In the genomic region with DNA sequence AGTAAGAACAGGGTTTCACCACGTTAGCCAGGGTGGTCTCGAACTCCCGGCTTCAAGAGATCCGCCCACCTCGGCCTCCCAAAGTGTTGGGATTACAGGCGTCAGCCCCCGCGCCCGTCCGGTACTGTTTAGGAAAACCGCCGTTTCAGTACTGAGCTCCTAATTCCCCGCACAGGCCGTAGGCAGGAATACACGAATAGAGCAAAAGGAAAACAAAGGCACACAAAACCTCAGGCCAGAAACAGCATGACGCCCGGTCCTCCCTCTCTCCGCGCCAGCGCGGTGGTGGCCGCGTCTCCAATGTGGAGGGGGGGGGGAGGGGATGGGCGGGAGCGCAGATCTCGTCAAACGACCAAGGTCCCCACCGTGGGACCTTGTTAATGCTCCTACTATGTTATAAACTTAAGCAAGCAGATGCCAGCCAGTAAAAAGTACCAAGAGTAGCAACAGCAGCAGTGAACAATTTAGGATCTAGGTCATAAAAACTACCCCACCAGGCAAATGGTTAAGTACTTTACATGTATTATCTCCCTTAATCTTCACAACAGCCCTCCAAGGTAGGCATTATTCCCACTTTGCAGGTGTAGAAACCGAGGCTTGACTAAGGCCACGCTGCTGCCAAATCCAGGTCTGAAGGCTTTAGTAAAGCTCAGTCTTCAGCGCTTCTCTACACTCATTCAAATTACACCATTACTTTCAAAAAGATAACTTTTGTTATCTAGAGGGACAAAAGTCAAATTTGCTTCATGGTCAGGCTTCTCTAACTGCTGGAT, we compare ENCODE assay signal across 8 cellular contexts. TPM values are rescaled to one million over a fixed set of nuclear protein-coding genes. Genes with fewer than 3 reads are reported as not detected.
DNase-seq lines count a peak whose midpoint lies in the region; ATAC-seq and TF ChIP-seq lines count a peak whose summit lies in the region.

No MANE protein-coding gene starts in this region.

- TF ChIP-seq CTCF in NB4 (IDR thresholded peaks at IDR 0.05; ENCODE audit: low read depth, low read length) (no peak), brain (conservative IDR thresholded peaks at IDR 0.05) (no peak), retinal pigment epithelial cell (conservative IDR thresholded peaks at IDR 0.05; ENCODE audit: low read depth, low read length) (no peak)

- H3K4me3 ChIP-seq in NB4 (ENCODE audit: low read depth, low read length) (peak overlapping the region; percentile 91), iPS-11a (ENCODE audit: low read depth, low read length) (peak overlapping the region; percentile 96), retinal pigment epithelial cell (ENCODE audit: low read length) (peak overlapping the region; percentile 79)

- H3K4me1 Mint-ChIP-seq in brain = peaks cover 71% of the 10 kb centered on the region

- H3K27me3 Mint-ChIP-seq in brain = peaks cover 5% of the 10 kb centered on the region

- peak; percentile 5 for DNase-seq in GF-D8 (lab: John Stamatoyannopoulos, UW)
- peak; percentile 64 for DNase-seq in NB4 (ENCODE audit: low read depth)
- DNase-seq in T-helper 1 cell = peak in 4 of 5 donors; percentile 24 to 53 (median 26)
- DNase-seq in retinal pigment epithelial cell (ENCODE audit: low read depth) = no peak

- peaks cover 2% of the 10 kb centered on the region for H3K36me3 Mint-ChIP-seq in brain

- H3K4me3 Mint-ChIP-seq in brain = peak overlapping the region; percentile 92 to 98 (median 96)

- peak overlapping the region; percentile 86 to 98 (median 97) for H3K27ac Mint-ChIP-seq in brain

- no peak for TF ChIP-seq POLR2A in NB4 (IDR thresholded peaks at IDR 0.05; ENCODE audit: extremely low read depth, insufficient read length)

- ATAC-seq in HG03342 (IDR thresholded peaks at IDR 0.05; ENCODE audit: unreplicated experiment) (no peak), HG02973 (IDR thresholded peaks at IDR 0.05; ENCODE audit: unreplicated experiment) (no peak)

- no peaks in the 10 kb centered on the region for H3K9me3 Mint-ChIP-seq in brain

RNA-seq across cellular contexts. Expression of gene ADAR, which starts 0.7 kb away (rescaled TPM):
- 106 TPM for polyA plus RNA-seq in brain (ENCODE audit: insufficient read depth, low read depth, low replicate concordance)

RNA-seq across cellular contexts. Expression of gene CHRNB2, which starts 41.1 kb away (rescaled TPM):
- 20.1 TPM for polyA plus RNA-seq in brain (ENCODE audit: insufficient read depth, low read depth, low replicate concordance)

RNA-seq across cellular contexts. Expression of gene UBE2Q1, which starts 50.2 kb away (rescaled TPM):
- polyA plus RNA-seq in brain (ENCODE audit: insufficient read depth, low read depth, low replicate concordance) = 98.2 TPM
